ENCODE assay signal across 8 cellular contexts in genomic region chr5:79611046-79611829, GRCh38. TPM values are rescaled to one million over a fixed set of nuclear protein-coding genes. Genes with fewer than 3 reads are reported as not detected.
DNase-seq lines count a peak whose midpoint lies in the region; FAIRE-seq and TF ChIP-seq lines count a peak whose summit lies in the region.

No MANE protein-coding gene starts in this region.

- H4K20me1 ChIP-seq in MM.1S (ENCODE audit: insufficient read depth, low read length): no peaks in the 10 kb centered on the region
- H4K20me1 ChIP-seq in H1 (replicated peaks in 1 of 2; ENCODE audit: control insufficient read depth in 1 of 2, insufficient read depth in 2 of 2, low read length in 2 of 2): no peaks in the 10 kb centered on the region

- no peaks in the 10 kb centered on the region for H3K27me3 ChIP-seq in MM.1S (replicated peaks; ENCODE audit: insufficient read depth, low read length)
- H3K27me3 ChIP-seq in H1 (replicated peaks in 1 of 4; ENCODE audit: control insufficient read depth in 3 of 4, extremely low read depth in 1 of 4, insufficient read depth in 3 of 4, low read length in 3 of 4): no peaks in the 10 kb centered on the region

- H4K5ac ChIP-seq in H1 (ENCODE audit: insufficient read length, low read depth, low read length): peak overlapping the region; percentile 87

- H3K4me1 Mint-ChIP-seq in nephron: peaks cover 21% of the 10 kb centered on the region

- H3K4me1 ChIP-seq in MM.1S (ENCODE audit: low read length) (peaks cover 9% of the 10 kb centered on the region), H1 (replicated peaks in 1 of 4; ENCODE audit: control insufficient read depth in 3 of 4, insufficient read depth in 4 of 4, low read length in 3 of 4) (peaks cover 0 to 5% (median 0%) of the 10 kb centered on the region in 4 experiments; a peak in 2 of 7 replicates)

- H3K4me2 ChIP-seq in MM.1S (ENCODE audit: low read depth, low read length) (peak overlapping the region; percentile 61; the same call in 1 of the 2 replicates), H1 (ENCODE audit: insufficient read depth in 1 of 2, low read depth in 2 of 2, low read length in 2 of 2) (peak overlapping the region; percentile 69 to 78)

- no peak overlapping the region for H2BK5ac ChIP-seq in H1 (ENCODE audit: low read depth, low read length)

- TF ChIP-seq CTCF in AG10803 (conservative IDR thresholded peaks at IDR 0.05; ENCODE audit: low read length) (no peak), MM.1S (IDR thresholded peaks at IDR 0.05; ENCODE audit: low read length) (no peak), H1 (IDR thresholded peaks at IDR 0.05; ENCODE audit: control extremely low read depth in 1 of 3, insufficient read depth in 1 of 3, low read depth in 1 of 3, low read length in 3 of 3) (no peak), nephron (IDR thresholded peaks at IDR 0.05; ENCODE audit: unreplicated experiment in 3 of 3) (no peak)

- peak overlapping the region; percentile 96 to 99 (median 96) for H3K4me3 Mint-ChIP-seq in nephron

- H2BK15ac ChIP-seq in H1 (ENCODE audit: low read length): no peak overlapping the region

- H3K79me2 ChIP-seq in MM.1S (ENCODE audit: low read length): peaks cover 39% of the 10 kb centered on the region
- H3K79me2 ChIP-seq in H1 (ENCODE audit: control insufficient read depth in 1 of 2, insufficient read depth in 2 of 2, low read length in 2 of 2): peaks cover 3 to 35% of the 10 kb centered on the region in 2 experiments

- H3K27ac ChIP-seq in MM.1S (ENCODE audit: low read length) (peak overlapping the region; percentile 81; the same call in 1 of the 2 replicates), H1 (ENCODE audit: low read depth, low read length) (peak overlapping the region; percentile 88; the same call in 1 of the 2 replicates)

- H2BK12ac ChIP-seq in H1 (ENCODE audit: low read depth, low read length): no peak overlapping the region

- peaks cover 5% of the 10 kb centered on the region for H3K27me3 Mint-ChIP-seq in nephron (ENCODE audit: low read depth)

- H3K36me3 Mint-ChIP-seq in nephron (ENCODE audit: low read depth): peaks cover 25% of the 10 kb centered on the region

- CTCF ChIA-PET in H1 (lab: Charles Lee; ENCODE audit: partially characterized antibody): interaction anchor here (0.6 to 1.4 kb wide), 4 partner anchors 57 to 384 kb away, joined by 3 to 5 read pairs (median 4); no protein-coding TSS in a partner anchor

- TF ChIP-seq POLR2A in H1 (IDR thresholded peaks at IDR 0.05; ENCODE audit: control extremely low read depth in 1 of 2, low read depth in 2 of 2, low read length in 2 of 2) (no peak), GM12891 (IDR thresholded peaks at IDR 0.05; ENCODE audit: low read depth, low read length) (no peak)

- DNase-seq in AG10803 (ENCODE audit: low read depth) (no peak), MM.1S (no peak), H1 (ENCODE audit: low read depth in 1 of 2, low spot score in 2 of 2) (no peak), CD1c-positive myeloid dendritic cell (ENCODE audit: extremely low spot score) (no peak), GM12891 (ENCODE audit: insufficient read length, low spot score) (no peak), islet precursor cell (no peak), ureter (ENCODE audit: low spot score) (no peak)

- H3F3A ChIP-seq in MM.1S (ENCODE audit: insufficient read depth, low read length): peaks cover 16% of the 10 kb centered on the region

- H3K9me2 ChIP-seq in MM.1S (replicated peaks; ENCODE audit: insufficient read depth, low read length): no peaks in the 10 kb centered on the region

- POLR2A ChIA-PET in H1 (lab: Charles Lee; ENCODE audit: partially characterized antibody): interaction anchor here (0.8 to 2.4 kb wide), 5 partner anchors 8 to 98 kb away, joined by 4 to 15 read pairs (median 5); partner anchors contain the start of genes CMYA5 and HOMER1

- H3K23me2 ChIP-seq in H1 (ENCODE audit: low read depth, low read length): peaks cover 2% of the 10 kb centered on the region; the same call in 1 of the 2 replicates

- no peaks in the 10 kb centered on the region; the same call in 1 of the 2 replicates for H3K79me1 ChIP-seq in H1 (ENCODE audit: low read depth, low read length)

- H3K9ac ChIP-seq in MM.1S (ENCODE audit: low read length) (peak overlapping the region; percentile 56; the same call in 1 of the 2 replicates), H1 (replicated peaks in 1 of 4; ENCODE audit: extremely low read depth in 1 of 4, low read depth in 3 of 4, low read length in 3 of 4) (peak overlapping the region; percentile 54 to 75 (median 68); a peak in 6 of 7 replicates)

- FAIRE-seq in H1 (lab: Jason Lieb, UNC) (no peak), GM12891 (lab: Jason Lieb, UNC) (no peak)

- WGBS in H1 (ENCODE audit: extremely low coverage in 1 of 2, insufficient coverage in 1 of 2, insufficient read length in 1 of 2, insufficient replicate concordance in 2 of 2, low coverage in 1 of 2, low lambda C conversion rate in 2 of 2, missing lambda C conversion rate in 1 of 2), 2 experiments: 61% methylated on average over 11 of the region's 14 CpGs; no CpG with 5 or more reads in 1 of the 2 experiments

- no peak overlapping the region for H2BK120ac ChIP-seq in H1 (replicated peaks; ENCODE audit: low read depth, low read length)

- H4K91ac ChIP-seq in H1 (replicated peaks; ENCODE audit: insufficient read length, low read length): no peak overlapping the region

- no peak overlapping the region for H2BK20ac ChIP-seq in H1 (ENCODE audit: low read length)

- H3K9me3 ChIP-seq in MM.1S (replicated peaks; ENCODE audit: insufficient read depth, low read length): no peaks in the 10 kb centered on the region
- H3K9me3 ChIP-seq in H1 (ENCODE audit: insufficient read depth in 2 of 2, low read depth in 1 of 2, low read length in 1 of 2): no peaks in the 10 kb centered on the region

- no peak for TF ChIP-seq RAD21 in H1 (IDR thresholded peaks at IDR 0.05 in 1 of 2, conservative IDR thresholded peaks at IDR 0.05 in 1 of 2; ENCODE audit: low read depth in 2 of 2, low read length in 2 of 2)

- peak overlapping the region; percentile 52 for H3K4me3 ChIP-seq in AG10803 (ENCODE audit: low read length)
- peak overlapping the region; percentile 56 for H3K4me3 ChIP-seq in MM.1S (ENCODE audit: low read length)
- H3K4me3 ChIP-seq in H1 (ENCODE audit: extremely low read depth in 1 of 4, insufficient read depth in 2 of 4, low read depth in 3 of 4, low read length in 4 of 4): peak overlapping the region; percentile 39 to 67 (median 44); a peak in 6 of 8 replicates

- H2AFZ ChIP-seq in MM.1S (ENCODE audit: low read length) (peak overlapping the region; percentile 64), H1 (ENCODE audit: low read length) (peak overlapping the region; percentile 92)

- H3K23ac ChIP-seq in H1 (ENCODE audit: insufficient read length): no peak overlapping the region

- peak overlapping the region; percentile 100 for H3K27ac Mint-ChIP-seq in nephron

- H3K14ac ChIP-seq in H1 (ENCODE audit: insufficient read length): no peak overlapping the region

- no peak overlapping the region for H3K4ac ChIP-seq in H1 (replicated peaks; ENCODE audit: insufficient read length, low read depth, low read length)

- TF ChIP-seq EP300 in H1 (IDR thresholded peaks at IDR 0.05; ENCODE audit: borderline replicate concordance in 1 of 2, low read depth in 2 of 2, low read length in 2 of 2): no peak

- no peak overlapping the region for H3K56ac ChIP-seq in H1 (replicated peaks; ENCODE audit: insufficient read length, low read depth, low read length)

- H3K18ac ChIP-seq in H1 (ENCODE audit: extremely low read depth, low read length): peak overlapping the region; percentile 83; the same call in 1 of the 2 replicates

- no peak overlapping the region for H4K8ac ChIP-seq in H1 (ENCODE audit: extremely low read depth, insufficient read depth, low read length)

- H2AK5ac ChIP-seq in H1 (ENCODE audit: low read depth, low read length): no peak overlapping the region

- H3K36me3 ChIP-seq in MM.1S (replicated peaks; ENCODE audit: insufficient read depth, low read length): 0 out of 2 replicates have a peak, but pooled peaks cover 3% of the 10 kb centered on the region
- H3K36me3 ChIP-seq in H1 (ENCODE audit: control insufficient read depth in 2 of 4, insufficient read depth in 4 of 4, low read length in 3 of 4): peaks cover 0 to 6% (median 0%) of the 10 kb centered on the region in 4 experiments; a peak in 2 of 8 replicates

- H3K9me3 Mint-ChIP-seq in nephron: peaks cover 8% of the 10 kb centered on the region

TF ChIP-seq in H1, 55 proteins besides CTCF, POLR2A, EP300 and RAD21 (continues in another document):
- TF ChIP-seq PHF8 (conservative IDR thresholded peaks at IDR 0.05; ENCODE audit: low read depth, low read length): no peak
- TF ChIP-seq POU5F1 (IDR thresholded peaks at IDR 0.05; ENCODE audit: low read depth, low read length): no peak
- TF ChIP-seq SRF (IDR thresholded peaks at IDR 0.05; ENCODE audit: low read depth, low read length): no peak
- no peak for TF ChIP-seq JUND (IDR thresholded peaks at IDR 0.05; ENCODE audit: low read length)
- TF ChIP-seq CHD2 (IDR thresholded peaks at IDR 0.05; ENCODE audit: low read length): no peak
- TF ChIP-seq TCF12 (IDR thresholded peaks at IDR 0.05; ENCODE audit: low read depth, low read length): no peak
- no peak for TF ChIP-seq EZH2 (IDR thresholded peaks at IDR 0.05; ENCODE audit: low read depth, low read length, severe bottlenecking)

TF ChIP-seq in GM12891, 5 proteins besides CTCF, POLR2A, EP300 and RAD21:
- no peak for TF ChIP-seq POLR2AphosphoS5 (IDR thresholded peaks at IDR 0.05; ENCODE audit: low read depth, low read length)
- TF ChIP-seq POU2F2 (IDR thresholded peaks at IDR 0.05; ENCODE audit: low read depth, low read length): no peak
- TF ChIP-seq TAF1 (IDR thresholded peaks at IDR 0.05; ENCODE audit: low read depth, low read length): no peak
- TF ChIP-seq PAX5 (IDR thresholded peaks at IDR 0.05; ENCODE audit: insufficient read depth, low read length, severe bottlenecking): no peak

RNA-seq across cellular contexts. Expression of gene TENT2, which starts 1.0 kb away (rescaled TPM):
- total RNA-seq in H1 (2021; fragmentation: NEBNext Ultra II Directional; extraction: Animal tissue kit (Norgen Biotek cat#: 25700)): 39.0 and 41.6 TPM in 2 replicates
- polyA plus RNA-seq in H1 (2011; rRNA removed): 14.4 and 21.4 TPM in 2 replicates
- polyA plus RNA-seq in H1 (2011; cell fraction: cytosol; rRNA removed): 19.1 TPM
- 13.6 TPM for polyA plus RNA-seq in H1 (2011; cell fraction: nucleus; rRNA removed)
- 13.3 to 28.2 TPM (median 17.4 TPM) in 4 replicates for polyA plus RNA-seq in H1 (2012, experiment 1 of 2)
- 1.8 TPM for polyA plus RNA-seq in H1 (2012, experiment 2 of 2)
- 19.3 TPM for polyA plus RNA-seq in H1 (2013, experiment 1 of 2)
- 19.1 TPM for polyA plus RNA-seq in H1 (2013, experiment 2 of 2)
- polyA minus RNA-seq in H1 (2011; rRNA and poly(A)+ RNA removed): 41.9 and 63.2 TPM in 2 replicates
- 24.5 TPM for polyA minus RNA-seq in H1 (2011; cell fraction: cytosol; rRNA and poly(A)+ RNA removed)
- polyA minus RNA-seq in H1 (2011; cell fraction: nucleus; rRNA and poly(A)+ RNA removed): 66.5 TPM
- 27.5 TPM for polyA plus RNA-seq in GM12891 (2012; ENCODE audit: low read depth, missing spikeins)
- 118 TPM for total RNA-seq in ureter
